ENCODE assay signal across 23 cellular contexts in genomic region chr1:198558402-198558801, GRCh38. TPM values are rescaled to one million over a fixed set of nuclear protein-coding genes. Genes with fewer than 3 reads are reported as not detected.
DNase-seq lines count a peak whose midpoint lies in the region; ATAC-seq and TF ChIP-seq lines count a peak whose summit lies in the region.
"Had no signal": no experiment of that assay in that cellular context is flagged by ENCODE, and none has a peak within 500 bp of the region (broad histone marks: within the 10 kb centered on the region; RNA-seq: fewer than 3 reads in every experiment).

No MANE protein-coding gene starts in this region.

- no peaks in the 10 kb centered on the region for H3K9me3 ChIP-seq in CD8-positive, alpha-beta memory T cell (ENCODE audit: low read length)
- H3K9me3 ChIP-seq in heart left ventricle = no peaks in the 10 kb centered on the region
- H3K9me3 ChIP-seq: Peyer's patch had no signal

- intact Hi-C loops in heart left ventricle (cut with DNase I) = no loop called here

- H3K4me1 ChIP-seq in CD8-positive, alpha-beta memory T cell (ENCODE audit: insufficient read depth, low read length) = peaks cover 77% of the 10 kb centered on the region
- peaks cover 0 to 46% (median 0%) of the 10 kb centered on the region in 12 donors for H3K4me1 ChIP-seq in heart left ventricle
- H3K4me1 ChIP-seq: Peyer's patch had no signal

- DNase-seq in activated T-cell treated with anti-CD3 and anti-CD28 coated beads, Interleukin-2, amount 50 U/mL, for 4 hours = no peak
- no peak for DNase-seq in activated T-cell treated with anti-CD3 and anti-CD28 coated beads, Interleukin-2, amount 50 U/mL, for 24 hours
- DNase-seq in CD8-positive, alpha-beta memory T cell = peak in 1 of 5 donors; percentile 14
- no peak for DNase-seq in activated naive CD8-positive, alpha-beta T cell treated with anti-CD3 and anti-CD28 coated beads, Interleukin-2, amount 50 U/mL, for 24 hours
- no peak for DNase-seq in natural killer cell treated with Interleukin-12 subunit alpha and Interleukin-12 subunit beta and Interleukin-15 and Interleukin-18, amount 100 ng/mL, for 72 hours (ENCODE audit: low spot score)
- no peak for DNase-seq in heart left ventricle
- DNase-seq: AML-193, C1 segment of cervical spinal cord, DMS53, GDM1, HCEC 1CT, MV-4-11, NCI-H1694, NCI-H2081, NCI-H2171, NCI-H345, NCI-H524, NCI-H774, Peyer's patch had no signal

- ATAC-seq in activated T-cell treated with anti-CD3 and anti-CD28 coated beads, Interleukin-2, amount 50 U/mL, for 4 hours = peak; percentile 27 to 35
- no peak for ATAC-seq in activated naive CD8-positive, alpha-beta T cell treated with anti-CD3 and anti-CD28 coated beads, Interleukin-2, amount 50 U/mL, for 24 hours
- ATAC-seq in natural killer cell treated with Interleukin-12 subunit alpha and Interleukin-12 subunit beta and Interleukin-15 and Interleukin-18, amount 100 ng/mL, for 72 hours = peak; percentile 45 to 57
- ATAC-seq in HG03432 (IDR thresholded peaks at IDR 0.05; ENCODE audit: unreplicated experiment) (no peak), heart left ventricle (no peak)
- ATAC-seq: GM23338 had no signal

- TF ChIP-seq CTCF in heart left ventricle (IDR thresholded peaks at IDR 0.05) = no peak

- CTCF ChIA-PET in CD8-positive, alpha-beta memory T cell (lab: Charles Lee) = interaction anchor here (1.7 kb wide), 1 partner anchor 31 kb away, joined by 5 read pairs; no protein-coding TSS in a partner anchor

- H3K4me3 ChIP-seq in CD8-positive, alpha-beta memory T cell (ENCODE audit: low read length) = no peak overlapping the region
- no peak overlapping the region for H3K4me3 ChIP-seq in heart left ventricle
- H3K4me3 ChIP-seq: GM23338, Peyer's patch had no signal

- 89 to 98% (median 94%) methylated on average over 2 of the region's 2 CpGs for WGBS in heart left ventricle, 4 donors

- no peaks in the 10 kb centered on the region for H3K27me3 Mint-ChIP-seq in activated T-cell treated with anti-CD3 and anti-CD28 coated beads, Interleukin-2, amount 50 U/mL, for 4 hours (ENCODE audit: low read depth)
- no peaks in the 10 kb centered on the region for H3K27me3 Mint-ChIP-seq in activated T-cell treated with anti-CD3 and anti-CD28 coated beads, Interleukin-2, amount 50 U/mL, for 24 hours
- no peaks in the 10 kb centered on the region for H3K27me3 Mint-ChIP-seq in CD8-positive, alpha-beta memory T cell
- no peaks in the 10 kb centered on the region for H3K27me3 Mint-ChIP-seq in activated naive CD8-positive, alpha-beta T cell treated with anti-CD3 and anti-CD28 coated beads, Interleukin-2, amount 50 U/mL, for 24 hours
- H3K27me3 Mint-ChIP-seq in natural killer cell treated with Interleukin-12 subunit alpha and Interleukin-12 subunit beta and Interleukin-15 and Interleukin-18, amount 100 ng/mL, for 72 hours = no peaks in the 10 kb centered on the region

- peaks cover 75% of the 10 kb centered on the region for H3K4me1 Mint-ChIP-seq in activated T-cell treated with anti-CD3 and anti-CD28 coated beads, Interleukin-2, amount 50 U/mL, for 4 hours (ENCODE audit: low read depth)
- peaks cover 76% of the 10 kb centered on the region for H3K4me1 Mint-ChIP-seq in activated T-cell treated with anti-CD3 and anti-CD28 coated beads, Interleukin-2, amount 50 U/mL, for 24 hours (ENCODE audit: low read depth)
- H3K4me1 Mint-ChIP-seq in CD8-positive, alpha-beta memory T cell = peaks cover 75 to 89% (median 83%) of the 10 kb centered on the region in 3 donors
- H3K4me1 Mint-ChIP-seq in activated naive CD8-positive, alpha-beta T cell treated with anti-CD3 and anti-CD28 coated beads, Interleukin-2, amount 50 U/mL, for 24 hours = peaks cover 79% of the 10 kb centered on the region
- H3K4me1 Mint-ChIP-seq in natural killer cell treated with Interleukin-12 subunit alpha and Interleukin-12 subunit beta and Interleukin-15 and Interleukin-18, amount 100 ng/mL, for 72 hours (ENCODE audit: low read depth in 2 of 2) = peaks cover 46 to 64% of the 10 kb centered on the region in 2 donors
- H3K4me1 Mint-ChIP-seq: GM23338 had no signal

- H3K27ac ChIP-seq in CD8-positive, alpha-beta memory T cell (ENCODE audit: low read depth, low read length) = no peak overlapping the region
- H3K27ac ChIP-seq in heart left ventricle = no peak overlapping the region

- no peak overlapping the region for H3K27ac Mint-ChIP-seq in activated T-cell treated with anti-CD3 and anti-CD28 coated beads, Interleukin-2, amount 50 U/mL, for 24 hours
- peak overlapping the region in 6 of 8 donors; percentile 41 to 85 (median 61) for H3K27ac Mint-ChIP-seq in CD8-positive, alpha-beta memory T cell
- no peak overlapping the region for H3K27ac Mint-ChIP-seq in activated naive CD8-positive, alpha-beta T cell treated with anti-CD3 and anti-CD28 coated beads, Interleukin-2, amount 50 U/mL, for 24 hours
- peak overlapping the region; percentile 82 to 88 for H3K27ac Mint-ChIP-seq in natural killer cell treated with Interleukin-12 subunit alpha and Interleukin-12 subunit beta and Interleukin-15 and Interleukin-18, amount 100 ng/mL, for 72 hours
- H3K27ac Mint-ChIP-seq: GM23338 had no signal

- TF ChIP-seq POLR2A in heart left ventricle (IDR thresholded peaks at IDR 0.05) = no peak

- no peak overlapping the region for H3K4me3 Mint-ChIP-seq in activated T-cell treated with anti-CD3 and anti-CD28 coated beads, Interleukin-2, amount 50 U/mL, for 4 hours
- H3K4me3 Mint-ChIP-seq in activated T-cell treated with anti-CD3 and anti-CD28 coated beads, Interleukin-2, amount 50 U/mL, for 24 hours = no peak overlapping the region
- H3K4me3 Mint-ChIP-seq in CD8-positive, alpha-beta memory T cell = peak overlapping the region in 6 of 7 donors; percentile 4 to 77 (median 35)
- H3K4me3 Mint-ChIP-seq in activated naive CD8-positive, alpha-beta T cell treated with anti-CD3 and anti-CD28 coated beads, Interleukin-2, amount 50 U/mL, for 24 hours = peak overlapping the region; percentile 21
- H3K4me3 Mint-ChIP-seq in natural killer cell treated with Interleukin-12 subunit alpha and Interleukin-12 subunit beta and Interleukin-15 and Interleukin-18, amount 100 ng/mL, for 72 hours = peak overlapping the region; percentile 52
- H3K4me3 Mint-ChIP-seq: GM23338 had no signal

- POLR2A ChIA-PET in CD8-positive, alpha-beta memory T cell (lab: Charles Lee) = interaction anchor here (0.5 to 0.7 kb wide), 2 partner anchors 63 to 190 kb away, joined by 3 to 4 read pairs; no protein-coding TSS in a partner anchor

- no peaks in the 10 kb centered on the region for H3K9me3 Mint-ChIP-seq in activated T-cell treated with anti-CD3 and anti-CD28 coated beads, Interleukin-2, amount 50 U/mL, for 4 hours
- no peaks in the 10 kb centered on the region for H3K9me3 Mint-ChIP-seq in activated T-cell treated with anti-CD3 and anti-CD28 coated beads, Interleukin-2, amount 50 U/mL, for 24 hours
- H3K9me3 Mint-ChIP-seq in CD8-positive, alpha-beta memory T cell = no peaks in the 10 kb centered on the region
- H3K9me3 Mint-ChIP-seq in activated naive CD8-positive, alpha-beta T cell treated with anti-CD3 and anti-CD28 coated beads, Interleukin-2, amount 50 U/mL, for 24 hours = no peaks in the 10 kb centered on the region
- H3K9me3 Mint-ChIP-seq in natural killer cell treated with Interleukin-12 subunit alpha and Interleukin-12 subunit beta and Interleukin-15 and Interleukin-18, amount 100 ng/mL, for 72 hours = peaks cover 3% of the 10 kb centered on the region
- H3K9me3 Mint-ChIP-seq: GM23338, IgD-negative memory B cell had no signal

- no peaks in the 10 kb centered on the region for H3K27me3 ChIP-seq in CD8-positive, alpha-beta memory T cell (ENCODE audit: insufficient read depth, low read length, poor library complexity, severe bottlenecking)
- no peaks in the 10 kb centered on the region for H3K27me3 ChIP-seq in heart left ventricle
- H3K27me3 ChIP-seq: Peyer's patch had no signal

- no peaks in the 10 kb centered on the region for H3K36me3 Mint-ChIP-seq in activated T-cell treated with anti-CD3 and anti-CD28 coated beads, Interleukin-2, amount 50 U/mL, for 4 hours (ENCODE audit: insufficient read depth)
- no peaks in the 10 kb centered on the region for H3K36me3 Mint-ChIP-seq in activated T-cell treated with anti-CD3 and anti-CD28 coated beads, Interleukin-2, amount 50 U/mL, for 24 hours (ENCODE audit: low read depth)
- H3K36me3 Mint-ChIP-seq in CD8-positive, alpha-beta memory T cell = no peaks in the 10 kb centered on the region
- H3K36me3 Mint-ChIP-seq in activated naive CD8-positive, alpha-beta T cell treated with anti-CD3 and anti-CD28 coated beads, Interleukin-2, amount 50 U/mL, for 24 hours (ENCODE audit: low read depth) = no peaks in the 10 kb centered on the region
- H3K36me3 Mint-ChIP-seq in natural killer cell treated with Interleukin-12 subunit alpha and Interleukin-12 subunit beta and Interleukin-15 and Interleukin-18, amount 100 ng/mL, for 72 hours = peaks cover 4% of the 10 kb centered on the region
- H3K36me3 Mint-ChIP-seq: IgD-negative memory B cell had no signal

- H3K36me3 ChIP-seq in CD8-positive, alpha-beta memory T cell (ENCODE audit: insufficient read depth, low read length) = no peaks in the 10 kb centered on the region
- H3K36me3 ChIP-seq in heart left ventricle = no peaks in the 10 kb centered on the region
- H3K36me3 ChIP-seq: Peyer's patch had no signal

RNA-seq across cellular contexts. Expression of gene ATP6V1G3, which starts 17.9 kb away (rescaled TPM):
- not detected for total RNA-seq in activated T-cell treated with anti-CD3 and anti-CD28 coated beads, Interleukin-2, amount 50 U/mL, for 4 hours
- total RNA-seq in CD8-positive, alpha-beta memory T cell = not detected
- not detected for polyA plus RNA-seq in CD8-positive, alpha-beta memory T cell
- total RNA-seq in natural killer cell treated with Interleukin-12 subunit alpha and Interleukin-12 subunit beta and Interleukin-15 and Interleukin-18, amount 100 ng/mL, for 72 hours = not detected
- total RNA-seq in heart left ventricle = not detected
- not detected for polyA plus RNA-seq in heart left ventricle
- total RNA-seq: GM23338, Peyer's patch had no signal
- polyA plus RNA-seq: AG04450, GM23338, IgD-negative memory B cell had no signal

Comparison
In these comparisons a context has a peak if more than half of its experiments do, and no peak if none do; other contexts are left out.
1. ATAC-seq: peak in activated T-cell treated with anti-CD3 and anti-CD28 coated beads, Interleukin-2, amount 50 U/mL, for 4 hours (2 of 2) and natural killer cell treated with Interleukin-12 subunit alpha and Interleukin-12 subunit beta and Interleukin-15 and Interleukin-18, amount 100 ng/mL, for 72 hours (2 of 2); none in activated naive CD8-positive, alpha-beta T cell treated with anti-CD3 and anti-CD28 coated beads, Interleukin-2, amount 50 U/mL, for 24 hours (single experiment), HG03432 (single experiment) and heart left ventricle (0 of 4).
2. H3K4me3 Mint-ChIP-seq: peak in CD8-positive, alpha-beta memory T cell (6 of 7), activated naive CD8-positive, alpha-beta T cell treated with anti-CD3 and anti-CD28 coated beads, Interleukin-2, amount 50 U/mL, for 24 hours (single experiment) and natural killer cell treated with Interleukin-12 subunit alpha and Interleukin-12 subunit beta and Interleukin-15 and Interleukin-18, amount 100 ng/mL, for 72 hours (single experiment); none in activated T-cell treated with anti-CD3 and anti-CD28 coated beads, Interleukin-2, amount 50 U/mL, for 4 hours (single experiment) and activated T-cell treated with anti-CD3 and anti-CD28 coated beads, Interleukin-2, amount 50 U/mL, for 24 hours (single experiment).
3. H3K27ac Mint-ChIP-seq: peak in CD8-positive, alpha-beta memory T cell (6 of 8) and natural killer cell treated with Interleukin-12 subunit alpha and Interleukin-12 subunit beta and Interleukin-15 and Interleukin-18, amount 100 ng/mL, for 72 hours (2 of 2); none in activated T-cell treated with anti-CD3 and anti-CD28 coated beads, Interleukin-2, amount 50 U/mL, for 24 hours (single experiment) and activated naive CD8-positive, alpha-beta T cell treated with anti-CD3 and anti-CD28 coated beads, Interleukin-2, amount 50 U/mL, for 24 hours (single experiment).